Comparison of ENCODE assay signal across 1 cellular context in the genomic region with DNA sequence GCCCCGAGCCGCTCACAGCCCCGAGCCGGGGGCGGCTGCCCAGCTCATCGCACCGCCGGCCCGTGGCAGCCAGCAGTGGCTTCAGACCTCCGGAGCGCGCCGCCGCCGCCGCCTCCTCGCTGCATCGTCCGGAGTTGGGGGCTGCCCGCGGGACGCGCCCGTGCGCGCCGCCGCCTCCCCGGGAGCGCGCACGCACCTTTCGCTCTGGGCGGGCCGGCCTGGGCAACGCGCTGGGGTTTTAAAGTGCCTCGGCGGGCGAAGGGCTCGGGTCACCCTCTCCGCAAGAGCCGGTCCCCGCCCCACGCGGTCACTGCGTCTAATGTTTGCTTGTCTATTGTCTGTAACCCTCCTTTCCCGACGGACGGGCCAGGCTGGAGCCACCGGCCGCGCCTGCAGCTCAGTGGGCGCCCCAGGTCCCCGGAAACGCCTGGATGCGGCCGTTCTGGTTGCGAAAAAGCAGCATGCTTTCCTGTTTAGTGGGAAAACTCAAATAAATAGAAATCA.
A peak's percentile ranks its signal among the peaks of the same experiment; 100 is the strongest.
TF ChIP-seq lines count a peak whose summit lies in the region.

RYK (minus strand) TSS at position 143 of the 504 bp plus-strand sequence. CDS start 205 bp downstream, outside the sequence.

TF ChIP-seq in Ishikawa, 13 proteins besides CTCF, POLR2A, EP300 and RAD21 (continued from another document):
- TF ChIP-seq, protein P1, sequence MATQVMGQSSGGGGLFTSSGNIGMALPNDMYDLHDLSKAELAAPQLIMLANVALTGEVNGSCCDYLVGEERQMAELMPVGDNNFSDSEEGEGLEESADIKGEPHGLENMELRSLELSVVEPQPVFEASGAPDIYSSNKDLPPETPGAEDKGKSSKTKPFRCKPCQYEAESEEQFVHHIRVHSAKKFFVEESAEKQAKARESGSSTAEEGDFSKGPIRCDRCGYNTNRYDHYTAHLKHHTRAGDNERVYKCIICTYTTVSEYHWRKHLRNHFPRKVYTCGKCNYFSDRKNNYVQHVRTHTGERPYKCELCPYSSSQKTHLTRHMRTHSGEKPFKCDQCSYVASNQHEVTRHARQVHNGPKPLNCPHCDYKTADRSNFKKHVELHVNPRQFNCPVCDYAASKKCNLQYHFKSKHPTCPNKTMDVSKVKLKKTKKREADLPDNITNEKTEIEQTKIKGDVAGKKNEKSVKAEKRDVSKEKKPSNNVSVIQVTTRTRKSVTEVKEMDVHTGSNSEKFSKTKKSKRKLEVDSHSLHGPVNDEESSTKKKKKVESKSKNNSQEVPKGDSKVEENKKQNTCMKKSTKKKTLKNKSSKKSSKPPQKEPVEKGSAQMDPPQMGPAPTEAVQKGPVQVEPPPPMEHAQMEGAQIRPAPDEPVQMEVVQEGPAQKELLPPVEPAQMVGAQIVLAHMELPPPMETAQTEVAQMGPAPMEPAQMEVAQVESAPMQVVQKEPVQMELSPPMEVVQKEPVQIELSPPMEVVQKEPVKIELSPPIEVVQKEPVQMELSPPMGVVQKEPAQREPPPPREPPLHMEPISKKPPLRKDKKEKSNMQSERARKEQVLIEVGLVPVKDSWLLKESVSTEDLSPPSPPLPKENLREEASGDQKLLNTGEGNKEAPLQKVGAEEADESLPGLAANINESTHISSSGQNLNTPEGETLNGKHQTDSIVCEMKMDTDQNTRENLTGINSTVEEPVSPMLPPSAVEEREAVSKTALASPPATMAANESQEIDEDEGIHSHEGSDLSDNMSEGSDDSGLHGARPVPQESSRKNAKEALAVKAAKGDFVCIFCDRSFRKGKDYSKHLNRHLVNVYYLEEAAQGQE (IDR thresholded peaks at IDR 0.05; ENCODE audit: low read depth), result no peak
- TF ChIP-seq, protein P2, sequence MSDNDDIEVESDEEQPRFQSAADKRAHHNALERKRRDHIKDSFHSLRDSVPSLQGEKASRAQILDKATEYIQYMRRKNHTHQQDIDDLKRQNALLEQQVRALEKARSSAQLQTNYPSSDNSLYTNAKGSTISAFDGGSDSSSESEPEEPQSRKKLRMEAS (IDR thresholded peaks at IDR 0.05), result peak; percentile 84
- TF ChIP-seq ZBTB7A (IDR thresholded peaks at IDR 0.05; ENCODE audit: low read depth) (no peak), FOXM1 (IDR thresholded peaks at IDR 0.05; ENCODE audit: borderline replicate concordance, low read depth) (no peak)
